In the genomic region with DNA sequence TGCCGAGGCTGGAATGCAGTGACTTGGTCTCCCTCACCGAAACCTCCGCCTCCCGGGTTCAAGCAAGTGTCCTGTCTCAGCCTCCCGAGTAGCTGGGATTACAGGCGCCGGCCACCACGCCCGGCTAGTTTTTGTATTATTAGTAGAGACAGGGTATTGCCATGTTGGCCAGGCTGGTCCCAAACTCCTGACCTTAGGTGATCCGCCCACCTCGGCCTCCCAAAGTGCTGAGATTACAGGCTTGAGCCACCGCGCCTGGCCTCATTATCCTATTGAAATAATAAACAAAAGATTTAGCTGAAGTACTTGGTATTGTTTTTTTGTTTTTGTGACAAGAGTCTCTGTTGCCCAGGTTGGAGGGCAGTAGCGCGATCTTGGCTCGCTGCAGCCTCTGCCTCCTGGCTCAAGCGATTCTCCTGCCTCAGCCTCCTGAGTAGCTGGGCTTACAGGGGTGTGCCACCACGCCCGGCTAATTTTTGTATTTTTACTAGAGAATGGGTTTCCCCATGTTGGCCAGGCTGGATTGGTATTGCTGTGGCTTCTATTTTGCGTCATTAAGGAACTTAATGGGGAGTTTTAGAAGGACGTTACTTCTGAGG, we compare ENCODE assay signal across 8 cellular contexts. TPM values are rescaled to one million over a fixed set of nuclear protein-coding genes. Genes with fewer than 3 reads are reported as not detected.
DNase-seq lines count a peak whose midpoint lies in the region; ATAC-seq and TF ChIP-seq lines count a peak whose summit lies in the region.

No MANE protein-coding gene starts in this region.

- H3K4me1 ChIP-seq in Peyer's patch (peaks cover 0 to 29% (median 9%) of the 10 kb centered on the region in 4 donors), esophagus (ENCODE audit: control insufficient read depth in 2 of 2, insufficient read depth in 2 of 2, low read length in 1 of 2) (peaks cover 0 to 2% of the 10 kb centered on the region in 2 donors)

- DNase-seq in GM06990 (ENCODE audit: extremely low read depth, insufficient read length) (no peak), Peyer's patch (no peak), progenitor cell of endocrine pancreas (ENCODE audit: low spot score, unreplicated experiment) (no peak), SW 1271 (lab: John Stamatoyannopoulos, UW) (no peak), T-helper 9 cell (no peak)

- TF ChIP-seq CTCF in GM06990 (IDR thresholded peaks at IDR 0.05; ENCODE audit: insufficient read depth, low read length, poor library complexity, severe bottlenecking) (no peak), Peyer's patch (IDR thresholded peaks at IDR 0.05) (no peak), progenitor cell of endocrine pancreas (IDR thresholded peaks at IDR 0.05; ENCODE audit: unreplicated experiment) (no peak)

- H3K36me3 Mint-ChIP-seq in progenitor cell of endocrine pancreas (ENCODE audit: insufficient read depth): peaks cover 26% of the 10 kb centered on the region

- H3K27ac ChIP-seq in Peyer's patch: no peak overlapping the region
- H3K27ac ChIP-seq in esophagus (ENCODE audit: low read depth in 2 of 2, low read length in 1 of 2): peak overlapping the region in 1 of 2 donors; percentile 1

- peaks cover 23% of the 10 kb centered on the region for H3K36me3 ChIP-seq in GM06990 (ENCODE audit: control insufficient read depth, insufficient read depth, low read length)
- peaks cover 0 to 51% (median 2%) of the 10 kb centered on the region in 3 donors for H3K36me3 ChIP-seq in Peyer's patch
- H3K36me3 ChIP-seq in esophagus (ENCODE audit: control insufficient read depth in 2 of 2, insufficient read depth in 2 of 2, low read length in 1 of 2): peaks cover 10% of the 10 kb centered on the region in 2 donors

- H3K4me3 Mint-ChIP-seq in progenitor cell of endocrine pancreas (ENCODE audit: low read depth): peak overlapping the region; percentile 98

- peaks cover 23% of the 10 kb centered on the region for H3K4me1 Mint-ChIP-seq in progenitor cell of endocrine pancreas (ENCODE audit: low read depth)

- no peak for ATAC-seq in GM21717 (IDR thresholded peaks at IDR 0.05; ENCODE audit: unreplicated experiment)
- ATAC-seq in HG02610 (IDR thresholded peaks at IDR 0.05; ENCODE audit: unreplicated experiment): no peak

- 73 to 75% methylated on average over 21 of the region's 21 CpGs for WGBS in esophagus, 2 donors

- H3K4me3 ChIP-seq in GM06990 (replicated peaks; ENCODE audit: low read depth, low read length) (peak overlapping the region; percentile 97), Peyer's patch (peak overlapping the region; percentile 49 to 73 (median 66)), esophagus (ENCODE audit: low read depth in 1 of 2, low read length in 2 of 2) (peak overlapping the region; percentile 22 to 99)

- H3K27me3 ChIP-seq in GM06990 (replicated peaks; ENCODE audit: control insufficient read depth, insufficient read depth, low read length) (no peaks in the 10 kb centered on the region), Peyer's patch (no peaks in the 10 kb centered on the region), esophagus (ENCODE audit: control insufficient read depth in 1 of 2, insufficient read depth in 2 of 2, low read length in 2 of 2) (no peaks in the 10 kb centered on the region)

- no peaks in the 10 kb centered on the region for H3K9me3 ChIP-seq in Peyer's patch
- H3K9me3 ChIP-seq in esophagus (ENCODE audit: control insufficient read depth in 2 of 2, insufficient read depth in 1 of 2, low read depth in 1 of 2, low read length in 1 of 2): no peaks in the 10 kb centered on the region

- TF ChIP-seq POLR2A in Peyer's patch (IDR thresholded peaks at IDR 0.05): no peak

- no peaks in the 10 kb centered on the region for H3K9me3 Mint-ChIP-seq in progenitor cell of endocrine pancreas (ENCODE audit: low read depth)

- peak overlapping the region; percentile 100 for H3K27ac Mint-ChIP-seq in progenitor cell of endocrine pancreas

- H3K27me3 Mint-ChIP-seq in progenitor cell of endocrine pancreas: no peaks in the 10 kb centered on the region

RNA-seq across cellular contexts. Expression of a gene that starts 1.5 kb away (rescaled TPM):
- total RNA-seq in Peyer's patch (100 to 1,000 TPM; 180 to 519 (median 209) TPM), progenitor cell of endocrine pancreas (1,132 and 1,216 TPM in 2 replicates)
- polyA plus RNA-seq in esophagus: 1,000 to 10,000 TPM; 1,287 to 1,822 TPM

RNA-seq across cellular contexts. Expression of a gene that starts 8.5 kb away (rescaled TPM):
- 1 to 10 TPM in 3 of 4 donors, under 1 TPM in 1; 0.83 to 6.2 (median 4.2) TPM for total RNA-seq in Peyer's patch
- 1 to 10 TPM; 1.3 to 2.4 TPM for polyA plus RNA-seq in esophagus
- 8.0 and 14.4 TPM in 2 replicates for total RNA-seq in progenitor cell of endocrine pancreas
